15 cellular contexts compared by ENCODE assay signal in genomic region chr4:152729466-152729865, GRCh38. TPM values are rescaled to one million over a fixed set of nuclear protein-coding genes. Genes with fewer than 3 reads are reported as not detected.
DNase-seq lines count a peak whose midpoint lies in the region; ATAC-seq and TF ChIP-seq lines count a peak whose summit lies in the region.
"Had no signal": no experiment of that assay in that cellular context is flagged by ENCODE, and none has a peak within 500 bp of the region (broad histone marks: within the 10 kb centered on the region; RNA-seq: fewer than 3 reads in every experiment).

No MANE protein-coding gene starts in this region.

- H3K36me3 Mint-ChIP-seq in activated CD4-positive, alpha-beta memory T cell treated with anti-CD3 and anti-CD28 coated beads for 36 hours = no peaks in the 10 kb centered on the region

- H3K36me3 ChIP-seq in MG63 = no peaks in the 10 kb centered on the region
- H3K36me3 ChIP-seq: gastrocnemius medialis, upper lobe of right lung had no signal

- POLR2A ChIA-PET in activated CD4-positive, alpha-beta memory T cell treated with anti-CD3 and anti-CD28 coated beads for 36 hours (lab: Charles Lee) = no interaction called here

- H3K4me3 ChIP-seq in MG63 (no peak overlapping the region), epithelial cell of esophagus (ENCODE audit: low read length) (no peak overlapping the region)
- H3K4me3 ChIP-seq: gastrocnemius medialis, upper lobe of right lung had no signal

- H3K27ac Mint-ChIP-seq in activated CD4-positive, alpha-beta memory T cell treated with anti-CD3 and anti-CD28 coated beads for 36 hours = no peak overlapping the region

- intact Hi-C loops in activated CD4-positive, alpha-beta memory T cell treated with anti-CD3 and anti-CD28 coated beads for 36 hours (cut with micrococcal nuclease) = no loop called here

- peak; percentile 51 for DNase-seq in GM04503 (ENCODE audit: low read depth)
- peak; percentile 45 for DNase-seq in MG63
- DNase-seq in epithelial cell of esophagus (ENCODE audit: low read depth) = peak; percentile 96
- DNase-seq in omental fat pad (ENCODE audit: low spot score) = no peak
- DNase-seq in activated CD4-positive, alpha-beta memory T cell treated with anti-CD3 and anti-CD28 coated beads for 36 hours = no peak
- DNase-seq: activated CD4-positive, alpha-beta T cell treated with anti-CD3 and anti-CD28 coated beads, Interleukin-2, amount 50 U/mL, for 1 hour; anterior cingulate cortex; gastrocnemius medialis; mesenchymal stem cell; SHP77 treated with DMSO at 0.1 percent for 48 hours; stimulated activated naive CD4-positive, alpha-beta T cell; upper lobe of right lung had no signal

- no peaks in the 10 kb centered on the region for H3K27me3 Mint-ChIP-seq in activated CD4-positive, alpha-beta memory T cell treated with anti-CD3 and anti-CD28 coated beads for 36 hours

- peak; percentile 70 for ATAC-seq in omental fat pad (ENCODE audit: low FRiP score)
- ATAC-seq in HG03045 (IDR thresholded peaks at IDR 0.05; ENCODE audit: unreplicated experiment) = no peak
- ATAC-seq in GM19328 (IDR thresholded peaks at IDR 0.05; ENCODE audit: unreplicated experiment) = no peak
- no peak for ATAC-seq in GM19395 (IDR thresholded peaks at IDR 0.05; ENCODE audit: unreplicated experiment)
- ATAC-seq: gastrocnemius medialis, upper lobe of right lung had no signal

- no peaks in the 10 kb centered on the region for H3K27me3 ChIP-seq in MG63
- H3K27me3 ChIP-seq: gastrocnemius medialis, upper lobe of right lung had no signal

- TF ChIP-seq CTCF in epithelial cell of esophagus (IDR thresholded peaks at IDR 0.05; ENCODE audit: insufficient read depth, low read depth, low read length, missing control alignments) (no peak), omental fat pad (IDR thresholded peaks at IDR 0.05) (no peak)

- H3K9me3 Mint-ChIP-seq in activated CD4-positive, alpha-beta memory T cell treated with anti-CD3 and anti-CD28 coated beads for 36 hours = no peaks in the 10 kb centered on the region

- CTCF ChIA-PET in activated CD4-positive, alpha-beta memory T cell treated with anti-CD3 and anti-CD28 coated beads for 36 hours (lab: Charles Lee) = no interaction called here

- H3K4me1 Mint-ChIP-seq in activated CD4-positive, alpha-beta memory T cell treated with anti-CD3 and anti-CD28 coated beads for 36 hours (ENCODE audit: low read depth) = no peaks in the 10 kb centered on the region

- H3K9me3 ChIP-seq in MG63 = no peaks in the 10 kb centered on the region
- H3K9me3 ChIP-seq: gastrocnemius medialis, upper lobe of right lung had no signal

- H3K4me3 Mint-ChIP-seq in activated CD4-positive, alpha-beta memory T cell treated with anti-CD3 and anti-CD28 coated beads for 36 hours = no peak overlapping the region

RNA-seq across cellular contexts. Expression of gene TMEM154, which starts 49.7 kb away (rescaled TPM):
- total RNA-seq in MG63 (2014; rRNA removed; shearing (Covaris generic); ENCODE audit: low replicate concordance) = 0.25 and 1.8 TPM in 2 replicates
- total RNA-seq in omental fat pad = 10 to 100 TPM in 1 of 4 donors, 1 to 10 TPM in 3; 2.0 to 13.4 (median 3.3) TPM
- total RNA-seq in activated CD4-positive, alpha-beta memory T cell treated with anti-CD3 and anti-CD28 coated beads for 36 hours = 10 to 100 TPM; 18.1 to 20.8 TPM

RNA-seq across cellular contexts. Expression of gene TIGD4, which starts 50.1 kb away (rescaled TPM):
- 0.07 and 0.15 TPM in 2 replicates for total RNA-seq in MG63 (2014; rRNA removed; shearing (Covaris generic); ENCODE audit: low replicate concordance)
- total RNA-seq in omental fat pad = under 1 TPM in 1 of 4 donors, not detected in 3; 0.19 TPM
- under 1 TPM; 0.15 to 0.31 TPM for total RNA-seq in activated CD4-positive, alpha-beta memory T cell treated with anti-CD3 and anti-CD28 coated beads for 36 hours
- total RNA-seq: upper lobe of right lung had no signal

RNA-seq across cellular contexts. Expression of gene ARFIP1, which starts 50.3 kb away (rescaled TPM):
- 16.6 and 23.2 TPM in 2 replicates for total RNA-seq in MG63 (2014; rRNA removed; shearing (Covaris generic); ENCODE audit: low replicate concordance)
- total RNA-seq in omental fat pad = 10 to 100 TPM; 18.3 to 32.6 (median 25.6) TPM
- total RNA-seq in activated CD4-positive, alpha-beta memory T cell treated with anti-CD3 and anti-CD28 coated beads for 36 hours = 10 to 100 TPM in 1 of 2 experiments, 1 to 10 TPM in 1; 9.3 to 10.5 TPM

Comparison
In these comparisons a context has a peak if more than half of its experiments do, and no peak if none do; other contexts are left out.
1. DNase-seq: peak in GM04503 (single experiment), MG63 (single experiment) and epithelial cell of esophagus (single experiment); none in omental fat pad (single experiment) and activated CD4-positive, alpha-beta memory T cell treated with anti-CD3 and anti-CD28 coated beads for 36 hours (single experiment).